Comparison of ENCODE assay signal across 10 cellular contexts in the genomic region with DNA sequence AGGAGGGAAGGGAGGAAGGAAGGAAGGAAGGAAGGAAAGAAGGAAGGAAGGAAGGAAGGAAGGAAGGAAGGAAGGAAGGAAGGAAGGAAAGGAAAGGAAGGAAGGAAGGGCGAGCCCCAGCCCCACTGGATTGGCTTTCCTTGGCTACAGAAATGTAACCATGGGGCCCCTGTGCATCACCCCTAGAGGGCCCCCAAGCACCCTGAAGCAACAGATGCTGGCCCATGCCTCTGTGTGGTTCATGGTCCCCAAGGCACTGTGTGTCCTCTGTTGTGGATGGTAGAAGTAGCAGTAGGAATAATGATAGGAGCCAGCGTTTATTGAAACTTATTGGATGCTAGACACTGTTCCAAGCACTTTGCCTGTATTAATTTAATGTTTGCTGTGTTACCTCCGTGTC.
DNase-seq lines count a peak whose midpoint lies in the region; ATAC-seq and TF ChIP-seq lines count a peak whose summit lies in the region.
"Had no signal": no experiment of that assay in that cellular context is flagged by ENCODE, and none has a peak within 500 bp of the region (broad histone marks: within the 10 kb centered on the region; RNA-seq: fewer than 3 reads in every experiment).

No MANE protein-coding gene starts in this region.

- H3K27ac ChIP-seq in AG04450 (ENCODE audit: low read depth, low read length) (no peak overlapping the region), OCI-LY7 (ENCODE audit: low read depth, low read length, poor library complexity, severe bottlenecking) (no peak overlapping the region)

- no peak overlapping the region for H2AFZ ChIP-seq in OCI-LY7 (ENCODE audit: low read length)

- H3K9me3 ChIP-seq in AG04450 (ENCODE audit: control insufficient read depth, insufficient read depth, low read length) (peaks cover 8% of the 10 kb centered on the region), OCI-LY7 (ENCODE audit: low read length) (no peaks in the 10 kb centered on the region)

- intact Hi-C loops in OCI-LY7 (cut with micrococcal nuclease; ENCODE audit: unreplicated experiment), result loop anchor here (2.0 kb wide), 1 partner anchor 23 kb away; no protein-coding TSS in a partner anchor

- H3K27me3 ChIP-seq in AG04450 (ENCODE audit: control insufficient read depth, insufficient read depth, low read length), result no peaks in the 10 kb centered on the region

- H3K9me2 ChIP-seq in OCI-LY7 (ENCODE audit: insufficient read depth, low read length), result no peaks in the 10 kb centered on the region

- no peaks in the 10 kb centered on the region for H3K4me1 ChIP-seq in OCI-LY7 (ENCODE audit: insufficient read depth, low read length, poor library complexity, severe bottlenecking)

- H3K36me3 ChIP-seq in OCI-LY7 (ENCODE audit: insufficient read depth, low read length), result no peaks in the 10 kb centered on the region

- DNase-seq in AG04450 (ENCODE audit: low read depth, low spot score) (no peak), OCI-LY7 (ENCODE audit: low spot score) (peak; percentile 58), fibroblast of peridontal ligament (ENCODE audit: extremely low read depth) (peak; percentile 35), NCI-H526 treated with DMSO at 0.1 percent for 48 hours (lab: John Stamatoyannopoulos, UW) (no peak), NK-92 (lab: John Stamatoyannopoulos, UW; ENCODE audit: unreplicated experiment) (no peak)
- no peak for DNase-seq in stimulated activated naive CD4-positive, alpha-beta T cell (lab: John Stamatoyannopoulos, UW)
- DNase-seq: immature natural killer cell, SHP77 had no signal

- CTCF ChIA-PET in AG04450 (lab: Charles Lee), result interaction anchor here (0.6 kb wide), 1 partner anchor 208 kb away, joined by 4 read pairs; no protein-coding TSS in a partner anchor
- CTCF ChIA-PET in OCI-LY7 (lab: Charles Lee; ENCODE audit: unreplicated experiment), result no interaction called here

- TF ChIP-seq CTCF in AG04450 (IDR thresholded peaks at IDR 0.05; ENCODE audit: low read depth, low read length) (peak; percentile 44), GM12874 (IDR thresholded peaks at IDR 0.05; ENCODE audit: insufficient read depth, low read depth, low read length) (peak; percentile 55), OCI-LY7 (conservative IDR thresholded peaks at IDR 0.05; ENCODE audit: low read length) (peak; percentile 68)

- no TSS peak for BruUV-seq in OCI-LY7 (replicated peaks; lab: Mats Ljungman, UMichigan)

- POLR2A ChIA-PET in AG04450 (lab: Yijun Ruan, JAX), result no interaction called here
- POLR2A ChIA-PET in OCI-LY7 (lab: Charles Lee), result no interaction called here

- no peaks in the 10 kb centered on the region for H4K20me1 ChIP-seq in OCI-LY7 (ENCODE audit: insufficient read depth, low read length)

- no peak for ATAC-seq in HG03025 (IDR thresholded peaks at IDR 0.05; ENCODE audit: low FRiP score, unreplicated experiment)

- no peaks in the 10 kb centered on the region for H3K79me2 ChIP-seq in OCI-LY7 (ENCODE audit: insufficient read depth, low read depth, low read length)

- H3K4me2 ChIP-seq in OCI-LY7 (ENCODE audit: low read length), result no peak overlapping the region

- no peak overlapping the region for H3K4me3 ChIP-seq in AG04450 (ENCODE audit: low read depth, low read length)
- no peak overlapping the region for H3K4me3 ChIP-seq in OCI-LY7 (ENCODE audit: low read depth, low read length, poor library complexity, severe bottlenecking)

Comparison
In these comparisons a context has a peak if more than half of its experiments do, and no peak if none do; other contexts are left out.
1. DNase-seq: peak in OCI-LY7 (single experiment) and fibroblast of peridontal ligament (single experiment); none in AG04450 (single experiment), NCI-H526 treated with DMSO at 0.1 percent for 48 hours (single experiment), stimulated activated naive CD4-positive, alpha-beta T cell (0 of 6) and NK-92 (single experiment).
2. Peak in every context shown above with its lines, with median percentiles within 50 percentile points of each other: CTCF ChIP-seq.